1 cellular context compared by ENCODE assay signal in the genomic region with DNA sequence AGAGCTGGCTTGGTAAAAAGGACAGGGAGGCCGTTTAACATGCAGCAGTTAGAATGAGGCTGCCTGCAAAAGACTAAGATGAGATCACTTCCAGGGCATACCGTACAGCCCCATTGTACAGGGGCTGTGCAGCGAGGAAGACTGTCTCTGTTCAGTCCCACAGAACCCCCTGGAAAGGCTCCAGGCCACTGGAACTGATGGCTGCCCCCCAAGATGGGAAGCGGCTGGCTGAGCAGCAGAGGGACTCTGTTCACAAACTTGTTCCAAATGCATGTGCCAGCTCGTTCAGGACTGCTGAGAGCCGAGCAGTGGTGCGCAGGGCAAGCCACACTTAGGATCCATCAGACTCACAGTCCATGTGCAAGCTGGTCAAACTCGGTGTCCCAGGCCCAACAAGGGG.
TF ChIP-seq lines count a peak whose summit lies in the region.

No MANE protein-coding gene starts in this region.

TF ChIP-seq in SK-N-SH treated with all-trans-retinoic acid at 6 μM for 48 hours, 23 proteins besides CTCF, POLR2A, EP300 and RAD21 (continued from another document):
- TF ChIP-seq, protein P1, sequence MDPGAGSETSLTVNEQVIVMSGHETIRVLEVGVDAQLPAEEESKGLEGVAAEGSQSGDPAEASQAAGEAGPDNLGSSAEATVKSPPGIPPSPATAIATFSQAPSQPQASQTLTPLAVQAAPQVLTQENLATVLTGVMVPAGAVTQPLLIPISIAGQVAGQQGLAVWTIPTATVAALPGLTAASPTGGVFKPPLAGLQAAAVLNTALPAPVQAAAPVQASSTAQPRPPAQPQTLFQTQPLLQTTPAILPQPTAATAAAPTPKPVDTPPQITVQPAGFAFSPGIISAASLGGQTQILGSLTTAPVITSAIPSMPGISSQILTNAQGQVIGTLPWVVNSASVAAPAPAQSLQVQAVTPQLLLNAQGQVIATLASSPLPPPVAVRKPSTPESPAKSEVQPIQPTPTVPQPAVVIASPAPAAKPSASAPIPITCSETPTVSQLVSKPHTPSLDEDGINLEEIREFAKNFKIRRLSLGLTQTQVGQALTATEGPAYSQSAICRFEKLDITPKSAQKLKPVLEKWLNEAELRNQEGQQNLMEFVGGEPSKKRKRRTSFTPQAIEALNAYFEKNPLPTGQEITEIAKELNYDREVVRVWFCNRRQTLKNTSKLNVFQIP (CRISPR knock-in tag; IDR thresholded peaks at IDR 0.05; ENCODE audit: borderline replicate concordance, low read depth), result no peak
- TF ChIP-seq BACH2 (CRISPR knock-in tag; IDR thresholded peaks at IDR 0.05; ENCODE audit: borderline replicate concordance), result no peak
- no peak for TF ChIP-seq ISL1 (CRISPR knock-in tag; IDR thresholded peaks at IDR 0.05)
- TF ChIP-seq ZNF565 (CRISPR knock-in tag; conservative IDR thresholded peaks at IDR 0.05; ENCODE audit: low read depth), result no peak
